1 cellular context compared by ENCODE assay signal in the genomic region with DNA sequence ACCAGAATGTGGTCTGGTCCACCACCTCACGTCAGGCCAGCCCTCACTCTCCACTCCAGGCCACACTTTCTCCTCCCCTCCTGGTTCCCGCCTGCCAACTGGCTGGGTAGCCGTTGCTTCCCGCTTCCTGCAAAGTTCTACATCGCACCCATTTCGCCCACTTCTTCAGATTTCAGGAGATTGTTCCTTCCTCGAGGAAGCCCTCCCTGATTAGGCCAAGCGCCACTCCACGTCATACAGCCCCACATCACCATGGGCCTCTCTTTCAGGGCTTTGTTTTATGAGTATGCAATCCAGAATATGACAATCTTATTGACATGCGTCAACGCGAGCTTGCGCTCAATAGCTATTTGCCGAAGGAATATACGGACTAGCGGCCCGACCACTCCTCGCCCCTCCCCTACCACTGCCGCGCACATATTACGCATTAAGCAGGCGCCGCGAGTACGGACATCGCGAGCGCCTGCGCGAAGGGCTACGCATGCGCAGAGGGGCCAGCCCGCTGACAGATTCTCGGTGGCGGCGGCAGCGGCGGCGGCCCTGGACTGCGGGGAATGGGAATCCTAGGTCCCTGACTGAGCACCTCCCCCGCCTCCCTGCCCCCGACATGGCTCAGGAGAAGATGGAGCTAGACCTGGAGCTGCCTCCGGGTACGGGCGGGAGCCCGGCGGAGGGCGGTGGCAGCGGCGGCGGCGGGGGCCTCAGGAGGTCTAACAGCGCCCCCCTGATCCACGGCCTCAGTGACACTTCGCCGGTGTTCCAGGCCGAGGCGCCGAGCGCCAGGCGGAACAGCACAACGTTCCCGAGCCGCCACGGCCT.
TF ChIP-seq lines count a peak whose summit lies in the region.

No MANE protein-coding gene starts in this region.

TF ChIP-seq in K562, 482 proteins besides CTCF, POLR2A, EP300 and RAD21 (continued from another document and continues in another):
- TF ChIP-seq RREB1 (CRISPR knock-in tag; IDR thresholded peaks at IDR 0.05) (no peak; the same call in 1 of the 2 replicates), ZNF316 (IDR thresholded peaks at IDR 0.05) (no peak), NONO (IDR thresholded peaks at IDR 0.05; ENCODE audit: low read depth in 2 of 2, low read length in 1 of 2) (0 out of 4 replicates have a peak, but pooled peaks of 1 of the 2 experiments have one; percentile 45), PCBP2 (IDR thresholded peaks at IDR 0.05; ENCODE audit: low read depth, low read length, poor library complexity, severe bottlenecking) (no peak), ZEB2 (IDR thresholded peaks at IDR 0.05) (no peak), E2F5 (CRISPR knock-in tag; IDR thresholded peaks at IDR 0.05) (no peak), ZNF830 (CRISPR knock-in tag; IDR thresholded peaks at IDR 0.05) (0 out of 2 replicates have a peak, but pooled peaks have one; percentile 77), ESRRA (IDR thresholded peaks at IDR 0.05; ENCODE audit: borderline replicate concordance, low read depth) (no peak), HCFC1 (IDR thresholded peaks at IDR 0.05; ENCODE audit: low read depth, low read length) (peak; percentile 81), MYC (IDR thresholded peaks at IDR 0.05; ENCODE audit: low read depth, low read length) (peak; percentile 18; the same call in 1 of the 2 replicates), MYC (CRISPR knock-in tag; IDR thresholded peaks at IDR 0.05; ENCODE audit: borderline replicate concordance, low read depth) (no peak), CBFA2T2 (conservative IDR thresholded peaks at IDR 0.05) (no peak), MTA1 (IDR thresholded peaks at IDR 0.05; ENCODE audit: borderline replicate concordance) (peak; percentile 99), ARID1B (IDR thresholded peaks at IDR 0.05) (no peak), CTCFL (IDR thresholded peaks at IDR 0.05; ENCODE audit: borderline replicate concordance, insufficient read depth, low read depth, low read length, poor library complexity, severe bottlenecking) (peak; percentile 40), HNRNPUL1 (IDR thresholded peaks at IDR 0.05; ENCODE audit: low read length) (no peak), PHF8 (IDR thresholded peaks at IDR 0.05; ENCODE audit: borderline replicate concordance, low read length) (peak; percentile 66; the same call in 1 of the 2 replicates), FOXJ3 (CRISPR knock-in tag; IDR thresholded peaks at IDR 0.05) (no peak), SRSF9 (IDR thresholded peaks at IDR 0.05; ENCODE audit: borderline replicate concordance, low read depth, low read length) (no peak), GTF2E2 (tag; IDR thresholded peaks at IDR 0.05) (peak; percentile 77; the same call in 1 of the 2 replicates), SMARCB1 (IDR thresholded peaks at IDR 0.05; ENCODE audit: insufficient read length, low read depth) (no peak), IRF1 (CRISPR knock-in tag; IDR thresholded peaks at IDR 0.05; ENCODE audit: borderline replicate concordance) (no peak), ZFP1 (CRISPR knock-in tag; IDR thresholded peaks at IDR 0.05) (no peak), ESRRB (CRISPR knock-in tag; IDR thresholded peaks at IDR 0.05; ENCODE audit: borderline replicate concordance) (no peak), C11orf30 (IDR thresholded peaks at IDR 0.05; ENCODE audit: low read depth) (peak; percentile 89), ZSCAN32 (CRISPR knock-in tag; IDR thresholded peaks at IDR 0.05) (no peak), DMBX1 (CRISPR knock-in tag; IDR thresholded peaks at IDR 0.05; ENCODE audit: borderline replicate concordance) (peak; percentile 20; the same call in 1 of the 2 replicates), ARNT (IDR thresholded peaks at IDR 0.05) (peak; percentile 45 to 50; a peak in 1 of 4 replicates), GATAD2A (IDR thresholded peaks at IDR 0.05) (no peak), BCOR (IDR thresholded peaks at IDR 0.05) (peak; percentile 38; the same call in 1 of the 2 replicates)
- TF ChIP-seq, protein P1, sequence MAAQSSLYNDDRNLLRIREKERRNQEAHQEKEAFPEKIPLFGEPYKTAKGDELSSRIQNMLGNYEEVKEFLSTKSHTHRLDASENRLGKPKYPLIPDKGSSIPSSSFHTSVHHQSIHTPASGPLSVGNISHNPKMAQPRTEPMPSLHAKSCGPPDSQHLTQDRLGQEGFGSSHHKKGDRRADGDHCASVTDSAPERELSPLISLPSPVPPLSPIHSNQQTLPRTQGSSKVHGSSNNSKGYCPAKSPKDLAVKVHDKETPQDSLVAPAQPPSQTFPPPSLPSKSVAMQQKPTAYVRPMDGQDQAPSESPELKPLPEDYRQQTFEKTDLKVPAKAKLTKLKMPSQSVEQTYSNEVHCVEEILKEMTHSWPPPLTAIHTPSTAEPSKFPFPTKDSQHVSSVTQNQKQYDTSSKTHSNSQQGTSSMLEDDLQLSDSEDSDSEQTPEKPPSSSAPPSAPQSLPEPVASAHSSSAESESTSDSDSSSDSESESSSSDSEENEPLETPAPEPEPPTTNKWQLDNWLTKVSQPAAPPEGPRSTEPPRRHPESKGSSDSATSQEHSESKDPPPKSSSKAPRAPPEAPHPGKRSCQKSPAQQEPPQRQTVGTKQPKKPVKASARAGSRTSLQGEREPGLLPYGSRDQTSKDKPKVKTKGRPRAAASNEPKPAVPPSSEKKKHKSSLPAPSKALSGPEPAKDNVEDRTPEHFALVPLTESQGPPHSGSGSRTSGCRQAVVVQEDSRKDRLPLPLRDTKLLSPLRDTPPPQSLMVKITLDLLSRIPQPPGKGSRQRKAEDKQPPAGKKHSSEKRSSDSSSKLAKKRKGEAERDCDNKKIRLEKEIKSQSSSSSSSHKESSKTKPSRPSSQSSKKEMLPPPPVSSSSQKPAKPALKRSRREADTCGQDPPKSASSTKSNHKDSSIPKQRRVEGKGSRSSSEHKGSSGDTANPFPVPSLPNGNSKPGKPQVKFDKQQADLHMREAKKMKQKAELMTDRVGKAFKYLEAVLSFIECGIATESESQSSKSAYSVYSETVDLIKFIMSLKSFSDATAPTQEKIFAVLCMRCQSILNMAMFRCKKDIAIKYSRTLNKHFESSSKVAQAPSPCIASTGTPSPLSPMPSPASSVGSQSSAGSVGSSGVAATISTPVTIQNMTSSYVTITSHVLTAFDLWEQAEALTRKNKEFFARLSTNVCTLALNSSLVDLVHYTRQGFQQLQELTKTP (IDR thresholded peaks at IDR 0.05; ENCODE audit: low read depth in 1 of 2, partially characterized antibody in 2 of 2): peak; percentile 47 to 69
- TF ChIP-seq, protein P2, sequence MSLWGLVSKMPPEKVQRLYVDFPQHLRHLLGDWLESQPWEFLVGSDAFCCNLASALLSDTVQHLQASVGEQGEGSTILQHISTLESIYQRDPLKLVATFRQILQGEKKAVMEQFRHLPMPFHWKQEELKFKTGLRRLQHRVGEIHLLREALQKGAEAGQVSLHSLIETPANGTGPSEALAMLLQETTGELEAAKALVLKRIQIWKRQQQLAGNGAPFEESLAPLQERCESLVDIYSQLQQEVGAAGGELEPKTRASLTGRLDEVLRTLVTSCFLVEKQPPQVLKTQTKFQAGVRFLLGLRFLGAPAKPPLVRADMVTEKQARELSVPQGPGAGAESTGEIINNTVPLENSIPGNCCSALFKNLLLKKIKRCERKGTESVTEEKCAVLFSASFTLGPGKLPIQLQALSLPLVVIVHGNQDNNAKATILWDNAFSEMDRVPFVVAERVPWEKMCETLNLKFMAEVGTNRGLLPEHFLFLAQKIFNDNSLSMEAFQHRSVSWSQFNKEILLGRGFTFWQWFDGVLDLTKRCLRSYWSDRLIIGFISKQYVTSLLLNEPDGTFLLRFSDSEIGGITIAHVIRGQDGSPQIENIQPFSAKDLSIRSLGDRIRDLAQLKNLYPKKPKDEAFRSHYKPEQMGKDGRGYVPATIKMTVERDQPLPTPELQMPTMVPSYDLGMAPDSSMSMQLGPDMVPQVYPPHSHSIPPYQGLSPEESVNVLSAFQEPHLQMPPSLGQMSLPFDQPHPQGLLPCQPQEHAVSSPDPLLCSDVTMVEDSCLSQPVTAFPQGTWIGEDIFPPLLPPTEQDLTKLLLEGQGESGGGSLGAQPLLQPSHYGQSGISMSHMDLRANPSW (CRISPR knock-in tag; IDR thresholded peaks at IDR 0.05): no peak
- TF ChIP-seq, protein P3, sequence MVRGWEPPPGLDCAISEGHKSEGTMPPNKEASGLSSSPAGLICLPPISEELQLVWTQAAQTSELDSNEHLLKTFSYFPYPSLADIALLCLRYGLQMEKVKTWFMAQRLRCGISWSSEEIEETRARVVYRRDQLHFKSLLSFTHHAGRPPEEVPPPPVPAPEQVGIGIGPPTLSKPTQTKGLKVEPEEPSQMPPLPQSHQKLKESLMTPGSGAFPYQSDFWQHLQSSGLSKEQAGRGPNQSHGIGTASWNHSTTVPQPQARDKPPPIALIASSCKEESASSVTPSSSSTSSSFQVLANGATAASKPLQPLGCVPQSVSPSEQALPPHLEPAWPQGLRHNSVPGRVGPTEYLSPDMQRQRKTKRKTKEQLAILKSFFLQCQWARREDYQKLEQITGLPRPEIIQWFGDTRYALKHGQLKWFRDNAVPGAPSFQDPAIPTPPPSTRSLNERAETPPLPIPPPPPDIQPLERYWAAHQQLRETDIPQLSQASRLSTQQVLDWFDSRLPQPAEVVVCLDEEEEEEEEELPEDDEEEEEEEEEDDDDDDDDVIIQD (CRISPR knock-in tag; IDR thresholded peaks at IDR 0.05): no peak
